21 cellular contexts compared by ENCODE assay signal in the genomic region with DNA sequence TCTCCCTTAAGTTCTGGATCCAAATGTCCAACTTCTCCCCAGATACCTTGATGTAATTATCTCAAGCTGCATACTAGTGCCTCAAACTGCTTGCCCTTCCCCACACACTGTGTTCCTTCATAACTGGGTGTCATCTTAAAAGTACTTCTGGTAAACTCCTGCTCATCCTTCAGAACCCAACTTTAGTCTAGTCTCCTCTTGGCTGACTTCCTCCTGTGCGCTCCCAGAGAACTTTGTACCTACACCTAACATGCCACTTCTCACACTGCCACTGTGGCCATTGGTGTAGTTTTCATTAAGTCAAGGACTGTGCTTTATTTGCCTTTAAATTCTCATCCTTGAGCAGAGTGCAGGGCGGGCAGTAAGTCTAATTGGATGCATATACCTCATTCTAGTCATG.
A peak's percentile ranks its signal among the peaks of the same experiment; 100 is the strongest.
DNase-seq lines count a peak whose midpoint lies in the region; ATAC-seq and TF ChIP-seq lines count a peak whose summit lies in the region.
"Had no signal": no experiment of that assay in that cellular context is flagged by ENCODE, and none has a peak within 500 bp of the region (broad histone marks: within the 10 kb centered on the region; RNA-seq: fewer than 3 reads in every experiment).

No MANE protein-coding gene starts in this region.

- no peaks in the 10 kb centered on the region for H3K79me2 ChIP-seq in SK-N-SH (ENCODE audit: insufficient read depth)

- H3K9me3 ChIP-seq in SK-N-SH, result no peaks in the 10 kb centered on the region
- H3K9me3 ChIP-seq in HEK293 (ENCODE audit: control insufficient read depth, insufficient read depth, low read depth, low read length), result no peaks in the 10 kb centered on the region
- no peaks in the 10 kb centered on the region for H3K9me3 ChIP-seq in thyroid gland
- H3K9me3 ChIP-seq: A549 had no signal

- TF ChIP-seq EP300 in SK-N-SH (IDR thresholded peaks at IDR 0.05; ENCODE audit: borderline replicate concordance in 1 of 2, low read depth in 1 of 2, low read length in 1 of 2), result no peak

- H3K4me3 ChIP-seq in SK-N-SH (ENCODE audit: low read depth in 2 of 2, low read length in 1 of 2), result no peak overlapping the region
- no peak overlapping the region for H3K4me3 ChIP-seq in HEK293 (ENCODE audit: low read depth, low read length)
- H3K4me3 ChIP-seq in thyroid gland (replicated peaks in 1 of 3), result no peak overlapping the region
- H3K4me3 ChIP-seq: A549; BLaER1 treated with 17β-estradiol and CSF1 and Interleukin-3, amounts not matched to agents 10 nM and 100 nM; GM12878 had no signal

- no peak for TF ChIP-seq CTCF in SK-N-SH (IDR thresholded peaks at IDR 0.05)
- no peak for TF ChIP-seq CTCF in HEK293 (tag by site-specific recombination; IDR thresholded peaks at IDR 0.05)
- no peak for TF ChIP-seq CTCF in thyroid gland (IDR thresholded peaks at IDR 0.05)

- H3K4me1 ChIP-seq in SK-N-SH (ENCODE audit: control insufficient read depth in 1 of 2, insufficient read depth in 2 of 2, low read depth in 1 of 2, low read length in 1 of 2) (peaks cover 0 to 20% of the 10 kb centered on the region in 2 experiments; a peak in 1 of 4 replicates), HEK293 (ENCODE audit: control insufficient read depth, insufficient read depth, low read length) (no peaks in the 10 kb centered on the region), thyroid gland (peaks cover 4 to 7% of the 10 kb centered on the region in 2 donors)
- H3K4me1 ChIP-seq: A549 had no signal

- TF ChIP-seq RAD21 in SK-N-SH (IDR thresholded peaks at IDR 0.05; ENCODE audit: low read length), result no peak

- no peaks in the 10 kb centered on the region for H3K36me3 ChIP-seq in SK-N-SH (replicated peaks in 1 of 2; ENCODE audit: control insufficient read depth in 1 of 2, insufficient read depth in 2 of 2, low read length in 1 of 2)
- H3K36me3 ChIP-seq in HEK293 (ENCODE audit: control insufficient read depth in 2 of 2, insufficient read depth in 1 of 2, low read length in 2 of 2), result no peaks in the 10 kb centered on the region
- no peaks in the 10 kb centered on the region for H3K36me3 ChIP-seq in thyroid gland

- H4K20me1 ChIP-seq in SK-N-SH (ENCODE audit: insufficient read depth), result no peaks in the 10 kb centered on the region
- H4K20me1 ChIP-seq: BLaER1 treated with 17β-estradiol and CSF1 and Interleukin-3, amounts not matched to agents 10 nM and 100 nM had no signal

- no peaks in the 10 kb centered on the region for H3K9me2 ChIP-seq in SK-N-SH

- no peaks in the 10 kb centered on the region for H3F3A ChIP-seq in SK-N-SH (replicated peaks; ENCODE audit: insufficient read depth)

- DNase-seq in SK-N-SH, result no peak
- DNase-seq in left lobe of liver (ENCODE audit: low spot score), result no peak
- no peak for DNase-seq in thyroid gland
- DNase-seq: AML-193; CD4-positive, alpha-beta T cell; CD8-positive, alpha-beta memory T cell; COR-L47; DMS153; DMS53; DMS79; DND-41; EL; GDM1 had no signal

- no peak overlapping the region for H2AFZ ChIP-seq in SK-N-SH (ENCODE audit: low read depth)

- H3K27me3 ChIP-seq in SK-N-SH (ENCODE audit: insufficient read depth) (no peaks in the 10 kb centered on the region), thyroid gland (no peaks in the 10 kb centered on the region)
- H3K27me3 ChIP-seq: BLaER1 treated with 17β-estradiol and CSF1 and Interleukin-3, amounts not matched to agents 10 nM and 100 nM had no signal

- intact Hi-C loops in thyroid gland (cut with DNase I), result no loop called here

- no peak overlapping the region for H3K4me2 ChIP-seq in SK-N-SH
- H3K4me2 ChIP-seq: A549; BLaER1 treated with 17β-estradiol and CSF1 and Interleukin-3, amounts not matched to agents 10 nM and 100 nM had no signal

- 68% methylated on average over 2 of the region's 2 CpGs for WGBS in SK-N-SH (ENCODE audit: low lambda C conversion rate)
- 95 to 96% methylated on average over 2 of the region's 2 CpGs for WGBS in thyroid gland, 2 donors

- CTCF ChIA-PET in SK-N-SH (lab: Yijun Ruan, JAX) (interaction anchor here (1.3 to 2.1 kb wide), 3 partner anchors 24 to 141 kb away, joined by 3 to 14 read pairs (median 4); no protein-coding TSS in a partner anchor), HEK293 (lab: Yijun Ruan, JAX) (interaction anchor here (0.6 kb wide), 1 partner anchor 218 kb away, joined by 3 read pairs; no protein-coding TSS in a partner anchor)

- H3K9ac ChIP-seq in SK-N-SH, result no peak overlapping the region
- H3K9ac ChIP-seq: BLaER1 treated with 17β-estradiol and CSF1 and Interleukin-3, amounts not matched to agents 10 nM and 100 nM had no signal

- POLR2A ChIA-PET in SK-N-SH (lab: Yijun Ruan, JAX) (interaction anchor here (1.1 kb wide), 1 partner anchor 436 kb away, joined by 3 read pairs; no protein-coding TSS in a partner anchor), HEK293 (lab: Yijun Ruan, JAX) (no interaction called here)

- ATAC-seq in SK-N-SH treated with all-trans-retinoic acid at 6 μM for 48 hours (no peak), left lobe of liver (peak; percentile 67), HG03039 (IDR thresholded peaks at IDR 0.05; ENCODE audit: unreplicated experiment) (no peak)
- ATAC-seq: A549, GM12878 had no signal

- no peak for TF ChIP-seq POLR2A in thyroid gland (IDR thresholded peaks at IDR 0.05)

- H3K27ac ChIP-seq in SK-N-SH (ENCODE audit: low read depth in 2 of 2, low read length in 1 of 2) (peak overlapping the region in 1 of 2 experiments; percentile 69; a peak in 2 of 4 replicates), HEK293 (ENCODE audit: extremely low read depth, low read depth, low read length) (no peak overlapping the region), thyroid gland (no peak overlapping the region)
- H3K27ac ChIP-seq: 22Rv1; A549; BLaER1 treated with 17β-estradiol and CSF1 and Interleukin-3, amounts not matched to agents 10 nM and 100 nM; C4-2B had no signal

TF ChIP-seq in SK-N-SH treated with all-trans-retinoic acid at 6 μM for 48 hours, 23 proteins besides CTCF, POLR2A, EP300 and RAD21:
- TF ChIP-seq ZFP3 (CRISPR knock-in tag; IDR thresholded peaks at IDR 0.05) (peak; percentile 92), GLIS3 (CRISPR knock-in tag; IDR thresholded peaks at IDR 0.05) (no peak)

TF ChIP-seq in SK-N-SH, 30 proteins besides CTCF, POLR2A, EP300 and RAD21 (continues in another document):
- TF ChIP-seq SMC3 (IDR thresholded peaks at IDR 0.05; ENCODE audit: low read depth, low read length) (no peak), RCOR1 (IDR thresholded peaks at IDR 0.05; ENCODE audit: low read length) (no peak), TEAD4 (IDR thresholded peaks at IDR 0.05; ENCODE audit: borderline replicate concordance, insufficient read depth) (no peak), RXRA (IDR thresholded peaks at IDR 0.05; ENCODE audit: borderline replicate concordance, low read depth) (no peak)
- TF ChIP-seq, protein P1, sequence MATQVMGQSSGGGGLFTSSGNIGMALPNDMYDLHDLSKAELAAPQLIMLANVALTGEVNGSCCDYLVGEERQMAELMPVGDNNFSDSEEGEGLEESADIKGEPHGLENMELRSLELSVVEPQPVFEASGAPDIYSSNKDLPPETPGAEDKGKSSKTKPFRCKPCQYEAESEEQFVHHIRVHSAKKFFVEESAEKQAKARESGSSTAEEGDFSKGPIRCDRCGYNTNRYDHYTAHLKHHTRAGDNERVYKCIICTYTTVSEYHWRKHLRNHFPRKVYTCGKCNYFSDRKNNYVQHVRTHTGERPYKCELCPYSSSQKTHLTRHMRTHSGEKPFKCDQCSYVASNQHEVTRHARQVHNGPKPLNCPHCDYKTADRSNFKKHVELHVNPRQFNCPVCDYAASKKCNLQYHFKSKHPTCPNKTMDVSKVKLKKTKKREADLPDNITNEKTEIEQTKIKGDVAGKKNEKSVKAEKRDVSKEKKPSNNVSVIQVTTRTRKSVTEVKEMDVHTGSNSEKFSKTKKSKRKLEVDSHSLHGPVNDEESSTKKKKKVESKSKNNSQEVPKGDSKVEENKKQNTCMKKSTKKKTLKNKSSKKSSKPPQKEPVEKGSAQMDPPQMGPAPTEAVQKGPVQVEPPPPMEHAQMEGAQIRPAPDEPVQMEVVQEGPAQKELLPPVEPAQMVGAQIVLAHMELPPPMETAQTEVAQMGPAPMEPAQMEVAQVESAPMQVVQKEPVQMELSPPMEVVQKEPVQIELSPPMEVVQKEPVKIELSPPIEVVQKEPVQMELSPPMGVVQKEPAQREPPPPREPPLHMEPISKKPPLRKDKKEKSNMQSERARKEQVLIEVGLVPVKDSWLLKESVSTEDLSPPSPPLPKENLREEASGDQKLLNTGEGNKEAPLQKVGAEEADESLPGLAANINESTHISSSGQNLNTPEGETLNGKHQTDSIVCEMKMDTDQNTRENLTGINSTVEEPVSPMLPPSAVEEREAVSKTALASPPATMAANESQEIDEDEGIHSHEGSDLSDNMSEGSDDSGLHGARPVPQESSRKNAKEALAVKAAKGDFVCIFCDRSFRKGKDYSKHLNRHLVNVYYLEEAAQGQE (IDR thresholded peaks at IDR 0.05; ENCODE audit: low read depth, low read length), result no peak

TF ChIP-seq in HEK293, 187 proteins besides CTCF, POLR2A, EP300 and RAD21:
- TF ChIP-seq ZFP3 (tag by site-specific recombination; IDR thresholded peaks at IDR 0.05; ENCODE audit: low read depth) (peak; percentile 76; the same call in 1 of the 2 replicates), ZNF473 (tag by site-specific recombination; IDR thresholded peaks at IDR 0.05) (no peak)
